18 cellular contexts compared by ENCODE assay signal in genomic region chr19:30393046-30393445, GRCh38. TPM values are rescaled to one million over a fixed set of nuclear protein-coding genes. Genes with fewer than 3 reads are reported as not detected.
A peak's percentile ranks its signal among the peaks of the same experiment; 100 is the strongest.
DNase-seq lines count a peak whose midpoint lies in the region; ATAC-seq and TF ChIP-seq lines count a peak whose summit lies in the region.
"Had no signal": no experiment of that assay in that cellular context is flagged by ENCODE, and none has a peak within 500 bp of the region (broad histone marks: within the 10 kb centered on the region; RNA-seq: fewer than 3 reads in every experiment).

No MANE protein-coding gene starts in this region.

- POLR2A ChIA-PET in RWPE1 (lab: Yijun Ruan, JAX; ENCODE audit: low non-redundant PET) = no interaction called here

- H4K20me1 ChIP-seq in BLaER1 = 0 out of 2 replicates have a peak, but pooled peaks cover 8% of the 10 kb centered on the region

- H3K27ac ChIP-seq in BLaER1 (no peak overlapping the region), RWPE1 (no peak overlapping the region)
- H3K27ac ChIP-seq: suprapubic skin had no signal

- H3K27me3 ChIP-seq in BLaER1 = peaks cover 4% of the 10 kb centered on the region; the same call in 1 of the 2 replicates

- TF ChIP-seq CTCF in RWPE1 (conservative IDR thresholded peaks at IDR 0.05; ENCODE audit: low read depth) = no peak

- H3K4me2 ChIP-seq in BLaER1 = peak overlapping the region; percentile 92

- ATAC-seq in HG03135 (IDR thresholded peaks at IDR 0.05; ENCODE audit: unreplicated experiment) = no peak

- H3K9me3 ChIP-seq in BLaER1 = no peaks in the 10 kb centered on the region
- H3K9me3 ChIP-seq: suprapubic skin had no signal

- DNase-seq in HT1080 (ENCODE audit: low read depth) (peak; percentile 64), RWPE1 (ENCODE audit: low spot score) (peak; percentile 12), foreskin melanocyte (peak; percentile 29), NCI-H1417 (lab: John Stamatoyannopoulos, UW) (no peak), KG1 (lab: John Stamatoyannopoulos, UW) (no peak), NK-92 (lab: John Stamatoyannopoulos, UW; ENCODE audit: unreplicated experiment) (no peak)
- DNase-seq: activated CD4-positive, alpha-beta T cell treated with anti-CD3 and anti-CD28 coated beads for 1 hour; activated naive CD4-positive, alpha-beta T cell treated with anti-CD3 and anti-CD28 coated beads, Interleukin-2, amount 10 ng/mL, durations not matched to agents 7 days and 5 days; DMS 273 treated with DMSO at 0.1 percent for 48 hours; GDM1; hippocampal formation; NCI-H1930; NCI-H345 had no signal

- H3K4me1 ChIP-seq in BLaER1 = peaks cover 31% of the 10 kb centered on the region
- H3K4me1 ChIP-seq: suprapubic skin had no signal

- H3K36me3 ChIP-seq in BLaER1 = no peaks in the 10 kb centered on the region
- H3K36me3 ChIP-seq: suprapubic skin had no signal

- H3K9ac ChIP-seq in BLaER1 = no peak overlapping the region

- CTCF ChIA-PET in RWPE1 (lab: Yijun Ruan, JAX) = no interaction called here

- no peak overlapping the region for H3K4me3 ChIP-seq in BLaER1
- H3K4me3 ChIP-seq: smooth muscle cell, suprapubic skin had no signal

RNA-seq across cellular contexts. Expression of gene ZNF536, which starts 20.9 kb away (rescaled TPM):
- not detected in 2 replicates for total RNA-seq in HT1080 (2014; rRNA removed; shearing (Covaris generic))
- polyA plus RNA-seq in HT1080 (2015; cell fraction: cytosol; rRNA removed) = not detected in 2 replicates
- not detected in 2 replicates for polyA plus RNA-seq in HT1080 (2015; cell fraction: nucleus; rRNA removed)
- total RNA-seq: HT-29, smooth muscle cell had no signal
- polyA plus RNA-seq: smooth muscle cell had no signal

Comparison
In these comparisons a context has a peak if more than half of its experiments do, and no peak if none do; other contexts are left out.
1. DNase-seq: peak in HT1080 (single experiment), RWPE1 (single experiment) and foreskin melanocyte (single experiment); none in NCI-H1417 (0 of 3), KG1 (single experiment) and NK-92 (single experiment).